1 cellular context compared by ENCODE assay signal in the genomic region with DNA sequence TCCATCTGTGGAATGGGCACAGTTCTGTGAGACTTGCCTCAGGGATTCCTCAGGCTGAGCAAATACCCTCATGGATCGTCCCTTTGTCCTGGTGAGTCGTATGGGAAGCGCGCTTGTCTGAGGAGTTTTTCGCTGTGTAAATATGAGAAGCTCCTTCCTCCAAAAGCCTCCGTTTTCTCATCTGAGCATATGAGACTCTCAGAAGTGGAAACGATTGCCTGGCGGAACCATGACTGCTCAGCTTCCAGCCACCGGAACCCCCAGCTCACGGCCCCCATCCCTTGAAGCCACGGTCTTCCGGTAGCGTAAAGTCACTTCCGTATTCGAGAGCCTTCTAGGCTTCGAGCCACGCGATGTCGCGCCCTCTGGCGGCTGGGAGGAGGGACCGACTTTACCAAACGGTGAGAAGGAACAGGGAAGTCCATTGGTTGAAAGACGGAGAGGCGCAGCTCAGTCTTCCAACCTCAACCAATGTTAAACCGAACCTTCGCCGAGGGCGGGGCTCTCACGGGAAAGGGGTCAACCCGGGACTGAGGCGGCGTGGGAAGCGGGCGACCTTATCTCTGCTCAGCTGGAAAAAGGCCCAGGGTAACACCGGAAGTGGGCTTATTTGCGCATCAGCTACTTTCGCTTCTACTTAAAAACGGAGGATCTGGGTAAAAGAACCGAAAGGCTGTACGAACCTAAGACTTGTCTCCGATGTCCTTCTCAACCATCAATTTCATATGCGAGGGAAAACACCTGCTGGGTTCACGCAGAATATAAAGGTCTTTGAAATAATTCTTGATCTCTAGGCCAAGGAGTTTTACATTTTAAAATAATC.
TF ChIP-seq lines count a peak whose summit lies in the region.

No MANE protein-coding gene starts in this region.

TF ChIP-seq in HepG2, 621 proteins besides CTCF, POLR2A, EP300 and RAD21 (continued from another document and continues in another):
- TF ChIP-seq, protein P1, sequence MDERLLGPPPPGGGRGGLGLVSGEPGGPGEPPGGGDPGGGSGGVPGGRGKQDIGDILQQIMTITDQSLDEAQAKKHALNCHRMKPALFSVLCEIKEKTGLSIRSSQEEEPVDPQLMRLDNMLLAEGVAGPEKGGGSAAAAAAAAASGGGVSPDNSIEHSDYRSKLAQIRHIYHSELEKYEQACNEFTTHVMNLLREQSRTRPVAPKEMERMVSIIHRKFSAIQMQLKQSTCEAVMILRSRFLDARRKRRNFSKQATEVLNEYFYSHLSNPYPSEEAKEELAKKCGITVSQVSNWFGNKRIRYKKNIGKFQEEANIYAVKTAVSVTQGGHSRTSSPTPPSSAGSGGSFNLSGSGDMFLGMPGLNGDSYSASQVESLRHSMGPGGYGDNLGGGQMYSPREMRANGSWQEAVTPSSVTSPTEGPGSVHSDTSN (CRISPR knock-in tag; IDR thresholded peaks at IDR 0.05): peak; percentile 81
- TF ChIP-seq ZNF496 (CRISPR knock-in tag; IDR thresholded peaks at IDR 0.05; ENCODE audit: insufficient replicate concordance) (no peak), SCMH1 (CRISPR knock-in tag; IDR thresholded peaks at IDR 0.05; ENCODE audit: borderline replicate concordance) (no peak), ZNF232 (CRISPR knock-in tag; IDR thresholded peaks at IDR 0.05; ENCODE audit: borderline replicate concordance) (peak; percentile 83; the same call in 1 of the 2 replicates), SRY (CRISPR knock-in tag; IDR thresholded peaks at IDR 0.05) (peak; percentile 40; the same call in 1 of the 2 replicates), ZNF335 (CRISPR knock-in tag; IDR thresholded peaks at IDR 0.05) (no peak; the same call in 1 of the 2 replicates), PRMT3 (CRISPR knock-in tag; IDR thresholded peaks at IDR 0.05; ENCODE audit: borderline replicate concordance, low read depth) (no peak), KLF6 (CRISPR knock-in tag; IDR thresholded peaks at IDR 0.05) (peak; percentile 52; the same call in 1 of the 2 replicates), MBD4 (IDR thresholded peaks at IDR 0.05; ENCODE audit: borderline replicate concordance, low read length) (no peak), ZNF605 (CRISPR knock-in tag; IDR thresholded peaks at IDR 0.05) (peak; percentile 58; the same call in 1 of the 2 replicates), SMARCE1 (IDR thresholded peaks at IDR 0.05; ENCODE audit: borderline replicate concordance) (no peak), ZNF549 (CRISPR knock-in tag; IDR thresholded peaks at IDR 0.05) (no peak), ZKSCAN1 (IDR thresholded peaks at IDR 0.05; ENCODE audit: low read length) (no peak), ARNT2 (CRISPR knock-in tag; IDR thresholded peaks at IDR 0.05; ENCODE audit: low read depth) (peak; percentile 83), SNAPC2 (CRISPR knock-in tag; IDR thresholded peaks at IDR 0.05) (0 out of 2 replicates have a peak, but pooled peaks have one; percentile 48), FOXA1 (IDR thresholded peaks at IDR 0.05) (no peak), FOXA1 (CRISPR knock-in tag; IDR thresholded peaks at IDR 0.05) (peak; percentile 42; the same call in 1 of the 2 replicates), ZBTB7A (CRISPR knock-in tag; IDR thresholded peaks at IDR 0.05) (no peak), ZNF235 (CRISPR knock-in tag; IDR thresholded peaks at IDR 0.05; ENCODE audit: borderline replicate concordance) (no peak; the same call in 1 of the 2 replicates), HOXA5 (CRISPR knock-in tag; IDR thresholded peaks at IDR 0.05) (no peak; the same call in 1 of the 2 replicates), ZZZ3 (CRISPR knock-in tag; IDR thresholded peaks at IDR 0.05; ENCODE audit: borderline replicate concordance) (peak; percentile 98), ADNP (CRISPR knock-in tag; IDR thresholded peaks at IDR 0.05) (no peak), IRF2 (CRISPR knock-in tag; IDR thresholded peaks at IDR 0.05) (peak; percentile 100), HMG20A (CRISPR knock-in tag; IDR thresholded peaks at IDR 0.05; ENCODE audit: borderline replicate concordance) (peak; percentile 10; the same call in 1 of the 2 replicates), NCOR1 (IDR thresholded peaks at IDR 0.05; ENCODE audit: borderline replicate concordance, low read length) (peak; percentile 62; the same call in 1 of the 2 replicates), POGZ (CRISPR knock-in tag; IDR thresholded peaks at IDR 0.05) (peak; percentile 100)
- TF ChIP-seq, protein P2, sequence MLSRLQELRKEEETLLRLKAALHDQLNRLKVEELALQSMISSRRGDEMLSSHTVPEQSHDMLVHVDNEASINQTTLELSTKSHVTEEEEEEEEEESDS (CRISPR knock-in tag; IDR thresholded peaks at IDR 0.05; ENCODE audit: borderline replicate concordance): no peak
- TF ChIP-seq, protein P3, sequence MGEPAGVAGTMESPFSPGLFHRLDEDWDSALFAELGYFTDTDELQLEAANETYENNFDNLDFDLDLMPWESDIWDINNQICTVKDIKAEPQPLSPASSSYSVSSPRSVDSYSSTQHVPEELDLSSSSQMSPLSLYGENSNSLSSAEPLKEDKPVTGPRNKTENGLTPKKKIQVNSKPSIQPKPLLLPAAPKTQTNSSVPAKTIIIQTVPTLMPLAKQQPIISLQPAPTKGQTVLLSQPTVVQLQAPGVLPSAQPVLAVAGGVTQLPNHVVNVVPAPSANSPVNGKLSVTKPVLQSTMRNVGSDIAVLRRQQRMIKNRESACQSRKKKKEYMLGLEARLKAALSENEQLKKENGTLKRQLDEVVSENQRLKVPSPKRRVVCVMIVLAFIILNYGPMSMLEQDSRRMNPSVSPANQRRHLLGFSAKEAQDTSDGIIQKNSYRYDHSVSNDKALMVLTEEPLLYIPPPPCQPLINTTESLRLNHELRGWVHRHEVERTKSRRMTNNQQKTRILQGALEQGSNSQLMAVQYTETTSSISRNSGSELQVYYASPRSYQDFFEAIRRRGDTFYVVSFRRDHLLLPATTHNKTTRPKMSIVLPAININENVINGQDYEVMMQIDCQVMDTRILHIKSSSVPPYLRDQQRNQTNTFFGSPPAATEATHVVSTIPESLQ (CRISPR knock-in tag; conservative IDR thresholded peaks at IDR 0.05): no peak
- TF ChIP-seq, protein P4, sequence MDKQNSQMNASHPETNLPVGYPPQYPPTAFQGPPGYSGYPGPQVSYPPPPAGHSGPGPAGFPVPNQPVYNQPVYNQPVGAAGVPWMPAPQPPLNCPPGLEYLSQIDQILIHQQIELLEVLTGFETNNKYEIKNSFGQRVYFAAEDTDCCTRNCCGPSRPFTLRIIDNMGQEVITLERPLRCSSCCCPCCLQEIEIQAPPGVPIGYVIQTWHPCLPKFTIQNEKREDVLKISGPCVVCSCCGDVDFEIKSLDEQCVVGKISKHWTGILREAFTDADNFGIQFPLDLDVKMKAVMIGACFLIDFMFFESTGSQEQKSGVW (CRISPR knock-in tag; IDR thresholded peaks at IDR 0.05; ENCODE audit: borderline replicate concordance): no peak; the same call in 1 of the 2 replicates
- TF ChIP-seq, protein P5, sequence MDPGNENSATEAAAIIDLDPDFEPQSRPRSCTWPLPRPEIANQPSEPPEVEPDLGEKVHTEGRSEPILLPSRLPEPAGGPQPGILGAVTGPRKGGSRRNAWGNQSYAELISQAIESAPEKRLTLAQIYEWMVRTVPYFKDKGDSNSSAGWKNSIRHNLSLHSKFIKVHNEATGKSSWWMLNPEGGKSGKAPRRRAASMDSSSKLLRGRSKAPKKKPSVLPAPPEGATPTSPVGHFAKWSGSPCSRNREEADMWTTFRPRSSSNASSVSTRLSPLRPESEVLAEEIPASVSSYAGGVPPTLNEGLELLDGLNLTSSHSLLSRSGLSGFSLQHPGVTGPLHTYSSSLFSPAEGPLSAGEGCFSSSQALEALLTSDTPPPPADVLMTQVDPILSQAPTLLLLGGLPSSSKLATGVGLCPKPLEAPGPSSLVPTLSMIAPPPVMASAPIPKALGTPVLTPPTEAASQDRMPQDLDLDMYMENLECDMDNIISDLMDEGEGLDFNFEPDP (CRISPR knock-in tag; conservative IDR thresholded peaks at IDR 0.05): no peak
- TF ChIP-seq, protein P6, sequence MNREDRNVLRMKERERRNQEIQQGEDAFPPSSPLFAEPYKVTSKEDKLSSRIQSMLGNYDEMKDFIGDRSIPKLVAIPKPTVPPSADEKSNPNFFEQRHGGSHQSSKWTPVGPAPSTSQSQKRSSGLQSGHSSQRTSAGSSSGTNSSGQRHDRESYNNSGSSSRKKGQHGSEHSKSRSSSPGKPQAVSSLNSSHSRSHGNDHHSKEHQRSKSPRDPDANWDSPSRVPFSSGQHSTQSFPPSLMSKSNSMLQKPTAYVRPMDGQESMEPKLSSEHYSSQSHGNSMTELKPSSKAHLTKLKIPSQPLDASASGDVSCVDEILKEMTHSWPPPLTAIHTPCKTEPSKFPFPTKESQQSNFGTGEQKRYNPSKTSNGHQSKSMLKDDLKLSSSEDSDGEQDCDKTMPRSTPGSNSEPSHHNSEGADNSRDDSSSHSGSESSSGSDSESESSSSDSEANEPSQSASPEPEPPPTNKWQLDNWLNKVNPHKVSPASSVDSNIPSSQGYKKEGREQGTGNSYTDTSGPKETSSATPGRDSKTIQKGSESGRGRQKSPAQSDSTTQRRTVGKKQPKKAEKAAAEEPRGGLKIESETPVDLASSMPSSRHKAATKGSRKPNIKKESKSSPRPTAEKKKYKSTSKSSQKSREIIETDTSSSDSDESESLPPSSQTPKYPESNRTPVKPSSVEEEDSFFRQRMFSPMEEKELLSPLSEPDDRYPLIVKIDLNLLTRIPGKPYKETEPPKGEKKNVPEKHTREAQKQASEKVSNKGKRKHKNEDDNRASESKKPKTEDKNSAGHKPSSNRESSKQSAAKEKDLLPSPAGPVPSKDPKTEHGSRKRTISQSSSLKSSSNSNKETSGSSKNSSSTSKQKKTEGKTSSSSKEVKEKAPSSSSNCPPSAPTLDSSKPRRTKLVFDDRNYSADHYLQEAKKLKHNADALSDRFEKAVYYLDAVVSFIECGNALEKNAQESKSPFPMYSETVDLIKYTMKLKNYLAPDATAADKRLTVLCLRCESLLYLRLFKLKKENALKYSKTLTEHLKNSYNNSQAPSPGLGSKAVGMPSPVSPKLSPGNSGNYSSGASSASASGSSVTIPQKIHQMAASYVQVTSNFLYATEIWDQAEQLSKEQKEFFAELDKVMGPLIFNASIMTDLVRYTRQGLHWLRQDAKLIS (CRISPR knock-in tag; IDR thresholded peaks at IDR 0.05): no peak; the same call in 1 of the 2 replicates
- TF ChIP-seq, protein P7, sequence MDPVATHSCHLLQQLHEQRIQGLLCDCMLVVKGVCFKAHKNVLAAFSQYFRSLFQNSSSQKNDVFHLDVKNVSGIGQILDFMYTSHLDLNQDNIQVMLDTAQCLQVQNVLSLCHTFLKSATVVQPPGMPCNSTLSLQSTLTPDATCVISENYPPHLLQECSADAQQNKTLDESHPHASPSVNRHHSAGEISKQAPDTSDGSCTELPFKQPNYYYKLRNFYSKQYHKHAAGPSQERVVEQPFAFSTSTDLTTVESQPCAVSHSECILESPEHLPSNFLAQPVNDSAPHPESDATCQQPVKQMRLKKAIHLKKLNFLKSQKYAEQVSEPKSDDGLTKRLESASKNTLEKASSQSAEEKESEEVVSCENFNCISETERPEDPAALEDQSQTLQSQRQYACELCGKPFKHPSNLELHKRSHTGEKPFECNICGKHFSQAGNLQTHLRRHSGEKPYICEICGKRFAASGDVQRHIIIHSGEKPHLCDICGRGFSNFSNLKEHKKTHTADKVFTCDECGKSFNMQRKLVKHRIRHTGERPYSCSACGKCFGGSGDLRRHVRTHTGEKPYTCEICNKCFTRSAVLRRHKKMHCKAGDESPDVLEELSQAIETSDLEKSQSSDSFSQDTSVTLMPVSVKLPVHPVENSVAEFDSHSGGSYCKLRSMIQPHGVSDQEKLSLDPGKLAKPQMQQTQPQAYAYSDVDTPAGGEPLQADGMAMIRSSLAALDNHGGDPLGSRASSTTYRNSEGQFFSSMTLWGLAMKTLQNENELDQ (CRISPR knock-in tag; IDR thresholded peaks at IDR 0.05; ENCODE audit: borderline replicate concordance): no peak
- TF ChIP-seq, protein P8, sequence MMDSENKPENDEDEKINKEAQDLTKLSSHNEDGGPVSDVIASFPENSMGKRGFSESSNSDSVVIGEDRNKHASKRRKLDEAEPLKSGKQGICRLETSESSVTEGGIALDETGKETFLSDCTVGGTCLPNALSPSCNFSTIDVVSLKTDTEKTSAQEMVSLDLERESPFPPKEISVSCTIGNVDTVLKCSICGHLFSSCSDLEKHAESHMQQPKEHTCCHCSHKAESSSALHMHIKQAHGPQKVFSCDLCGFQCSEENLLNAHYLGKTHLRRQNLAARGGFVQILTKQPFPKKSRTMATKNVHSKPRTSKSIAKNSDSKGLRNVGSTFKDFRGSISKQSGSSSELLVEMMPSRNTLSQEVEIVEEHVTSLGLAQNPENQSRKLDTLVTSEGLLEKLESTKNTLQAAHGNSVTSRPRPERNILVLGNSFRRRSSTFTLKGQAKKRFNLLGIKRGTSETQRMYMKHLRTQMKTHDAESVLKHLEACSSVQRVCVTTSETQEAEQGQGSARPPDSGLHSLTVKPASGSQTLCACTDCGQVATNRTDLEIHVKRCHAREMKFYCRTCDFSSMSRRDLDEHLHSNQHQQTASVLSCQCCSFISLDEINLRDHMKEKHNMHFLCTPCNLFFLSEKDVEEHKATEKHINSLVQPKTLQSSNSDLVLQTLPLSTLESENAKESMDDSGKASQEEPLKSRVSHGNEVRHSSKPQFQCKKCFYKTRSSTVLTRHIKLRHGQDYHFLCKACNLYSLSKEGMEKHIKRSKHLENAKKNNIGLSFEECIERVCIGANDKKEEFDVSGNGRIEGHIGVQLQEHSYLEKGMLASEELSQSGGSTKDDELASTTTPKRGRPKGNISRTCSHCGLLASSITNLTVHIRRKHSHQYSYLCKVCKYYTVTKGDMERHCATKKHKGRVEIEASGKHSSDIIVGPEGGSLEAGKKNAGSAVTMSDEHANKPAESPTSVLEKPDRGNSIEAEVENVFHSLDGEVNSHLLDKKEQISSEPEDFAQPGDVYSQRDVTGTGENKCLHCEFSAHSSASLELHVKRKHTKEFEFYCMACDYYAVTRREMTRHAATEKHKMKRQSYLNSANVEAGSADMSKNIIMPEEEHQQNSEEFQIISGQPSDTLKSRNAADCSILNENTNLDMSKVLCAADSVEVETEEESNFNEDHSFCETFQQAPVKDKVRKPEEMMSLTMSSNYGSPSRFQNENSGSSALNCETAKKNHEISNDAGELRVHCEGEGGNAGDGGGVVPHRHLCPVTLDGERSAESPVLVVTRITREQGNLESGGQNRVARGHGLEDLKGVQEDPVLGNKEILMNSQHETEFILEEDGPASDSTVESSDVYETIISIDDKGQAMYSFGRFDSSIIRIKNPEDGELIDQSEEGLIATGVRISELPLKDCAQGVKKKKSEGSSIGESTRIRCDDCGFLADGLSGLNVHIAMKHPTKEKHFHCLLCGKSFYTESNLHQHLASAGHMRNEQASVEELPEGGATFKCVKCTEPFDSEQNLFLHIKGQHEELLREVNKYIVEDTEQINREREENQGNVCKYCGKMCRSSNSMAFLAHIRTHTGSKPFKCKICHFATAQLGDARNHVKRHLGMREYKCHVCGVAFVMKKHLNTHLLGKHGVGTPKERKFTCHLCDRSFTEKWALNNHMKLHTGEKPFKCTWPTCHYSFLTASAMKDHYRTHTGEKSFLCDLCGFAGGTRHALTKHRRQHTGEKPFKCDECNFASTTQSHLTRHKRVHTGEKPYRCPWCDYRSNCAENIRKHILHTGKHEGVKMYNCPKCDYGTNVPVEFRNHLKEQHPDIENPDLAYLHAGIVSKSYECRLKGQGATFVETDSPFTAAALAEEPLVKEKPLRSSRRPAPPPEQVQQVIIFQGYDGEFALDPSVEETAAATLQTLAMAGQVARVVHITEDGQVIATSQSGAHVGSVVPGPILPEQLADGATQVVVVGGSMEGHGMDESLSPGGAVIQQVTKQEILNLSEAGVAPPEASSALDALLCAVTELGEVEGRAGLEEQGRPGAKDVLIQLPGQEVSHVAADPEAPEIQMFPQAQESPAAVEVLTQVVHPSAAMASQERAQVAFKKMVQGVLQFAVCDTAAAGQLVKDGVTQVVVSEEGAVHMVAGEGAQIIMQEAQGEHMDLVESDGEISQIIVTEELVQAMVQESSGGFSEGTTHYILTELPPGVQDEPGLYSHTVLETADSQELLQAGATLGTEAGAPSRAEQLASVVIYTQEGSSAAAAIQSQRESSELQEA (CRISPR knock-in tag; IDR thresholded peaks at IDR 0.05; ENCODE audit: not compliant biosample characterization): no peak
